Comparison of ENCODE assay signal across 22 cellular contexts in the genomic region with DNA sequence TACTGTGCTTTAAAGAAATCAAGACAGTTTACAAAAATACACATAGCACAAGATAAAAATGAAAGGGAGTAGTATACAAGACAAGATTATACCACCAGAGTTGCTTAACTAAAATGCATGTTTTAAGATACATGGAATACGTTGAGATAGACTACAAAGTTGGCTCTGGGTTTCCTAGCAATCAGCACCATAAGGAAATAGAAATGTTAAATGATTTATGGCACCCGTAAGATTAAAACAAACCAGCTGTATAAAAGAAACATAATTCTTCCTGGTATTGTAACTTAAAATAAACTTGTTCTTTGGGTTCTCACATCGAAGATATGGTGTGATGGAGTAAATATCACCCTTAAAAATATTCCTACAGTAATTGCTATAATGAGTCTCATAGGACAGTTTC.
"Had no signal": no experiment of that assay in that cellular context is flagged by ENCODE, and none has a peak within 500 bp of the region (broad histone marks: within the 10 kb centered on the region; RNA-seq: fewer than 3 reads in every experiment).

No MANE protein-coding gene starts in this region.

- H3K9ac ChIP-seq: KMS-11 had no signal

- H3K36me3 ChIP-seq: SJSA1 had no signal

- H3K4me3 ChIP-seq: K562, SJSA1, SK-N-MC had no signal

- H3K4me1 ChIP-seq: SJSA1 had no signal

- FAIRE-seq: K562, RCC 7860 had no signal

- ATAC-seq: K562 had no signal

- H3K9me3 ChIP-seq: SJSA1 had no signal

- H3K4me2 ChIP-seq: KMS-11 had no signal

- DNase-seq: Kasumi-1, MM.1S, NCI-H1105, NCI-H1417, NCI-H1436 treated with DMSO at 0.1 percent for 48 hours, NCI-H1694, NCI-H187 treated with DMSO at 0.1 percent for 48 hours, NCI-H2029 treated with DMSO at 0.1 percent for 48 hours, NCI-H2171 treated with DMSO at 0.1 percent for 48 hours, NCI-H345, NCI-H524, NCI-H69, NCI-H774, Right ventricle myocardium superior, RPMI8226, SIG-M5 had no signal

- H3K27ac ChIP-seq: HL-60, KMS-11, SJSA1, SK-N-MC had no signal
